Comparison of ENCODE assay signal across 10 cellular contexts in genomic region chr9:131273791-131274673, GRCh38. TPM values are rescaled to one million over a fixed set of nuclear protein-coding genes. Genes with fewer than 3 reads are reported as not detected.
DNase-seq lines count a peak whose midpoint lies in the region; ATAC-seq and TF ChIP-seq lines count a peak whose summit lies in the region.
"Had no signal": no experiment of that assay in that cellular context is flagged by ENCODE, and none has a peak within 500 bp of the region (broad histone marks: within the 10 kb centered on the region; RNA-seq: fewer than 3 reads in every experiment).

No MANE protein-coding gene starts in this region.

- TF ChIP-seq CTCF in thyroid gland (IDR thresholded peaks at IDR 0.05) (no peak), GM13977 (IDR thresholded peaks at IDR 0.05; ENCODE audit: extremely low read depth, insufficient read depth, missing control alignments) (no peak)

- H3K36me3 Mint-ChIP-seq in activated T-cell treated with anti-CD3 and anti-CD28 coated beads, Interleukin-2, amount 50 U/mL, for 24 hours (ENCODE audit: low read depth): peaks cover 61% of the 10 kb centered on the region
- H3K36me3 Mint-ChIP-seq in activated CD4-positive, alpha-beta memory T cell treated with anti-CD3 and anti-CD28 coated beads, Interleukin-2, amount 10 ng/mL, durations not matched to agents 7 days and 5 days (ENCODE audit: low read depth): peaks cover 63% of the 10 kb centered on the region

- POLR2A ChIA-PET in activated CD4-positive, alpha-beta memory T cell treated with anti-CD3 and anti-CD28 coated beads, Interleukin-2, amount 10 ng/mL, durations not matched to agents 7 days and 5 days (lab: Charles Lee): interaction anchor here (1.0 to 14.3 kb wide), 9 partner anchors 8 to 1233 kb away, joined by 3 to 557 read pairs (median 4); partner anchors contain the start of gene NUP214

- H3K27me3 ChIP-seq in layer of hippocampus (ENCODE audit: control insufficient read depth, insufficient read depth, low read length) (no peaks in the 10 kb centered on the region), thyroid gland (no peaks in the 10 kb centered on the region)

- H3K27me3 Mint-ChIP-seq in activated T-cell treated with anti-CD3 and anti-CD28 coated beads, Interleukin-2, amount 50 U/mL, for 24 hours: no peaks in the 10 kb centered on the region
- H3K27me3 Mint-ChIP-seq in activated CD4-positive, alpha-beta memory T cell treated with anti-CD3 and anti-CD28 coated beads, Interleukin-2, amount 10 ng/mL, durations not matched to agents 7 days and 5 days: no peaks in the 10 kb centered on the region

- TF ChIP-seq POLR2A in thyroid gland (IDR thresholded peaks at IDR 0.05): no peak

- H3K4me1 ChIP-seq in thyroid gland: peaks cover 0 to 20% of the 10 kb centered on the region in 2 donors

- CTCF ChIA-PET in activated CD4-positive, alpha-beta memory T cell treated with anti-CD3 and anti-CD28 coated beads, Interleukin-2, amount 10 ng/mL, durations not matched to agents 7 days and 5 days (lab: Charles Lee): interaction anchor here (1.1 to 11.4 kb wide), 5 partner anchors 7 to 96 kb away, joined by 3 to 189 read pairs (median 4); no protein-coding TSS in a partner anchor

- 58 to 59% methylated on average over 14 of the region's 14 CpGs for WGBS in thyroid gland, 2 donors

- H3K4me1 Mint-ChIP-seq in activated T-cell treated with anti-CD3 and anti-CD28 coated beads, Interleukin-2, amount 50 U/mL, for 24 hours (ENCODE audit: low read depth): peaks cover 46% of the 10 kb centered on the region
- H3K4me1 Mint-ChIP-seq in activated CD4-positive, alpha-beta memory T cell treated with anti-CD3 and anti-CD28 coated beads, Interleukin-2, amount 10 ng/mL, durations not matched to agents 7 days and 5 days: peaks cover 43% of the 10 kb centered on the region

- H3K9me3 ChIP-seq in thyroid gland: no peaks in the 10 kb centered on the region

- in situ Hi-C loops in GM13977 (cut with MboI; ENCODE audit: low pct_unique_long_range_greater_than_20kb, low sequenced_read_pairs, unreplicated experiment): no loop called here

- H3K36me3 ChIP-seq in thyroid gland: no peaks in the 10 kb centered on the region

- no peaks in the 10 kb centered on the region for H3K9me3 Mint-ChIP-seq in activated T-cell treated with anti-CD3 and anti-CD28 coated beads, Interleukin-2, amount 50 U/mL, for 24 hours
- H3K9me3 Mint-ChIP-seq in activated CD4-positive, alpha-beta memory T cell treated with anti-CD3 and anti-CD28 coated beads, Interleukin-2, amount 10 ng/mL, durations not matched to agents 7 days and 5 days: no peaks in the 10 kb centered on the region
- H3K9me3 Mint-ChIP-seq: HFFc6 had no signal

- intact Hi-C loops in thyroid gland (cut with DNase I): no loop called here

- H3K4me3 Mint-ChIP-seq in activated T-cell treated with anti-CD3 and anti-CD28 coated beads, Interleukin-2, amount 50 U/mL, for 24 hours: peak overlapping the region; percentile 98
- peak overlapping the region; percentile 89 for H3K4me3 Mint-ChIP-seq in activated CD4-positive, alpha-beta memory T cell treated with anti-CD3 and anti-CD28 coated beads, Interleukin-2, amount 10 ng/mL, durations not matched to agents 7 days and 5 days
- H3K4me3 Mint-ChIP-seq: HFFc6 had no signal

- no peak for ATAC-seq in GM21786 (IDR thresholded peaks at IDR 0.05; ENCODE audit: unreplicated experiment)
- ATAC-seq: Panc1 had no signal

- peak overlapping the region; percentile 96 for H3K27ac Mint-ChIP-seq in activated T-cell treated with anti-CD3 and anti-CD28 coated beads, Interleukin-2, amount 50 U/mL, for 24 hours
- peak overlapping the region; percentile 97 for H3K27ac Mint-ChIP-seq in activated CD4-positive, alpha-beta memory T cell treated with anti-CD3 and anti-CD28 coated beads, Interleukin-2, amount 10 ng/mL, durations not matched to agents 7 days and 5 days
- H3K27ac Mint-ChIP-seq: HFFc6 had no signal

- peak; percentile 67 for DNase-seq in activated T-cell treated with anti-CD3 and anti-CD28 coated beads, Interleukin-2, amount 50 U/mL, for 24 hours
- DNase-seq in activated T-cell treated with anti-CD3 and anti-CD28 coated beads, Interleukin-2, amount 50 U/mL, for 1 hour: no peak
- DNase-seq in activated CD4-positive, alpha-beta memory T cell treated with anti-CD3 and anti-CD28 coated beads, Interleukin-2, amount 10 ng/mL, durations not matched to agents 7 days and 5 days: no peak
- DNase-seq in thyroid gland (no peak), GM13977 (ENCODE audit: low spot score) (no peak), dedifferentiated amniotic fluid mesenchymal stem cell (ENCODE audit: extremely low spot score) (no peak)
- DNase-seq: HFFc6 had no signal

- no peak overlapping the region for H3K4me3 ChIP-seq in thyroid gland (replicated peaks in 1 of 3)

- H3K27ac ChIP-seq in layer of hippocampus (ENCODE audit: low read depth, low read length) (peak overlapping the region; percentile 57), thyroid gland (peak overlapping the region in 2 of 3 donors; percentile 56 to 58)

RNA-seq across cellular contexts. Expression of gene FAM78A, which starts 2.3 kb away (rescaled TPM):
- 10 to 100 TPM; 86.5 to 88.7 TPM for total RNA-seq in activated CD4-positive, alpha-beta memory T cell treated with anti-CD3 and anti-CD28 coated beads, Interleukin-2, amount 10 ng/mL, durations not matched to agents 7 days and 5 days
- 1 to 10 TPM; 1.1 to 3.4 (median 1.6) TPM for total RNA-seq in thyroid gland

RNA-seq across cellular contexts. Expression of gene PLPP7, which starts 15.5 kb away (rescaled TPM):
- not detected for total RNA-seq in activated CD4-positive, alpha-beta memory T cell treated with anti-CD3 and anti-CD28 coated beads, Interleukin-2, amount 10 ng/mL, durations not matched to agents 7 days and 5 days
- 1 to 10 TPM; 1.1 to 2.9 (median 2.7) TPM for total RNA-seq in thyroid gland

Comparison
In these comparisons a context has a peak if more than half of its experiments do, and no peak if none do; other contexts are left out.
1. RNA of gene FAM78A, which starts 2.3 kb away (total RNA-seq): 86.5 to 88.7 TPM in activated CD4-positive, alpha-beta memory T cell treated with anti-CD3 and anti-CD28 coated beads, Interleukin-2, amount 10 ng/mL, durations not matched to agents 7 days and 5 days; 1.1 to 3.4 TPM in thyroid gland; every median in the first group is over 10 times any median in the second.